Comparison of ENCODE assay signal across 26 cellular contexts in genomic region chr2:200733713-200734198, GRCh38.
DNase-seq lines count a peak whose midpoint lies in the region; ATAC-seq lines count a peak whose summit lies in the region.
"Had no signal": no experiment of that assay in that cellular context is flagged by ENCODE, and none has a peak within 500 bp of the region (broad histone marks: within the 10 kb centered on the region; RNA-seq: fewer than 3 reads in every experiment).

No MANE protein-coding gene starts in this region.

- H3K4me1 Mint-ChIP-seq in activated T-helper 17 cell treated with anti-CD3 and anti-CD28 coated beads, Interleukin-2, amount 50 U/mL, for 72 hours, result peaks cover 4% of the 10 kb centered on the region
- peaks cover 21% of the 10 kb centered on the region for H3K4me1 Mint-ChIP-seq in stimulated activated effector memory CD8-positive, alpha-beta T cell treated with anti-CD3 and anti-CD28 coated beads, Interleukin-12 subunit alpha, Interleukin-12 subunit beta, amount 100 ng/mL, for 72 hours
- H3K4me1 Mint-ChIP-seq: B cell had no signal

- ATAC-seq in activated T-helper 17 cell treated with anti-CD3 and anti-CD28 coated beads, Interleukin-2, amount 50 U/mL, for 72 hours (replicated peaks), result no peak
- ATAC-seq in stimulated activated effector memory CD8-positive, alpha-beta T cell treated with anti-CD3 and anti-CD28 coated beads, Interleukin-12 subunit alpha, Interleukin-12 subunit beta, amount 100 ng/mL, for 72 hours, result no peak
- no peak for ATAC-seq in GM18861 (IDR thresholded peaks at IDR 0.05; ENCODE audit: unreplicated experiment)
- ATAC-seq: CD8-positive, alpha-beta T cell; GM23338; Panc1 had no signal

- peak overlapping the region; percentile 29 for H3K27ac Mint-ChIP-seq in activated T-helper 17 cell treated with anti-CD3 and anti-CD28 coated beads, Interleukin-2, amount 50 U/mL, for 72 hours
- H3K27ac Mint-ChIP-seq in stimulated activated effector memory CD8-positive, alpha-beta T cell treated with anti-CD3 and anti-CD28 coated beads, Interleukin-12 subunit alpha, Interleukin-12 subunit beta, amount 100 ng/mL, for 72 hours, result peak overlapping the region; percentile 51
- H3K27ac Mint-ChIP-seq: B cell; CD8-positive, alpha-beta T cell; GM23338; HFFc6 had no signal

- DNase-seq in DMS 273 (lab: John Stamatoyannopoulos, UW; ENCODE audit: unreplicated experiment), result peak; percentile 13
- DNase-seq in DMS 273 treated with DMSO at 0.1 percent for 48 hours (lab: John Stamatoyannopoulos, UW), result no peak
- DNase-seq in stimulated activated effector memory CD8-positive, alpha-beta T cell treated with anti-CD3 and anti-CD28 coated beads, Interleukin-12 subunit alpha, Interleukin-12 subunit beta, amount 100 ng/mL, for 72 hours (ENCODE audit: low spot score in 2 of 2), result no peak
- DNase-seq in posterior vena cava (ENCODE audit: low spot score), result no peak
- DNase-seq in RPMI8226, result no peak
- DNase-seq: Caco-2; CD8-positive, alpha-beta T cell; HFFc6; IMR-90; KG1; MG63; NCI-H1105 treated with DMSO at 0.1 percent for 48 hours; NCI-H146; NCI-H1930; NCI-H446; NCI-H524 treated with DMSO at 0.1 percent for 48 hours; NCI-H774; SHP77 treated with DMSO at 0.1 percent for 48 hours had no signal

- peaks cover 12% of the 10 kb centered on the region for H3K27me3 Mint-ChIP-seq in activated T-helper 17 cell treated with anti-CD3 and anti-CD28 coated beads, Interleukin-2, amount 50 U/mL, for 72 hours

- H3K9me3 Mint-ChIP-seq in activated T-helper 17 cell treated with anti-CD3 and anti-CD28 coated beads, Interleukin-2, amount 50 U/mL, for 72 hours, result no peaks in the 10 kb centered on the region
- H3K9me3 Mint-ChIP-seq in stimulated activated effector memory CD8-positive, alpha-beta T cell treated with anti-CD3 and anti-CD28 coated beads, Interleukin-12 subunit alpha, Interleukin-12 subunit beta, amount 100 ng/mL, for 72 hours, result no peaks in the 10 kb centered on the region
- H3K9me3 Mint-ChIP-seq: CD8-positive, alpha-beta T cell; GM23338; HFFc6 had no signal

- H3K27ac ChIP-seq in layer of hippocampus (ENCODE audit: low read depth, low read length), result peak overlapping the region; percentile 10
- H3K27ac ChIP-seq: 22Rv1, C4-2B had no signal

- no peaks in the 10 kb centered on the region for H3K36me3 Mint-ChIP-seq in activated T-helper 17 cell treated with anti-CD3 and anti-CD28 coated beads, Interleukin-2, amount 50 U/mL, for 72 hours (ENCODE audit: low read depth)
- H3K36me3 Mint-ChIP-seq in stimulated activated effector memory CD8-positive, alpha-beta T cell treated with anti-CD3 and anti-CD28 coated beads, Interleukin-12 subunit alpha, Interleukin-12 subunit beta, amount 100 ng/mL, for 72 hours, result no peaks in the 10 kb centered on the region
- H3K36me3 Mint-ChIP-seq: CD8-positive, alpha-beta T cell had no signal

- H3K4me3 Mint-ChIP-seq in activated T-helper 17 cell treated with anti-CD3 and anti-CD28 coated beads, Interleukin-2, amount 50 U/mL, for 72 hours, result no peak overlapping the region
- H3K4me3 Mint-ChIP-seq in stimulated activated effector memory CD8-positive, alpha-beta T cell treated with anti-CD3 and anti-CD28 coated beads, Interleukin-12 subunit alpha, Interleukin-12 subunit beta, amount 100 ng/mL, for 72 hours, result no peak overlapping the region
- H3K4me3 Mint-ChIP-seq: B cell; CD8-positive, alpha-beta T cell; GM23338; HFFc6 had no signal

- no peaks in the 10 kb centered on the region for H3K27me3 ChIP-seq in layer of hippocampus (ENCODE audit: control insufficient read depth, insufficient read depth, low read length)
- H3K27me3 ChIP-seq: MG63 had no signal

- intact Hi-C loops in posterior vena cava (cut with DNase I), result no loop called here
